In the genomic region with DNA sequence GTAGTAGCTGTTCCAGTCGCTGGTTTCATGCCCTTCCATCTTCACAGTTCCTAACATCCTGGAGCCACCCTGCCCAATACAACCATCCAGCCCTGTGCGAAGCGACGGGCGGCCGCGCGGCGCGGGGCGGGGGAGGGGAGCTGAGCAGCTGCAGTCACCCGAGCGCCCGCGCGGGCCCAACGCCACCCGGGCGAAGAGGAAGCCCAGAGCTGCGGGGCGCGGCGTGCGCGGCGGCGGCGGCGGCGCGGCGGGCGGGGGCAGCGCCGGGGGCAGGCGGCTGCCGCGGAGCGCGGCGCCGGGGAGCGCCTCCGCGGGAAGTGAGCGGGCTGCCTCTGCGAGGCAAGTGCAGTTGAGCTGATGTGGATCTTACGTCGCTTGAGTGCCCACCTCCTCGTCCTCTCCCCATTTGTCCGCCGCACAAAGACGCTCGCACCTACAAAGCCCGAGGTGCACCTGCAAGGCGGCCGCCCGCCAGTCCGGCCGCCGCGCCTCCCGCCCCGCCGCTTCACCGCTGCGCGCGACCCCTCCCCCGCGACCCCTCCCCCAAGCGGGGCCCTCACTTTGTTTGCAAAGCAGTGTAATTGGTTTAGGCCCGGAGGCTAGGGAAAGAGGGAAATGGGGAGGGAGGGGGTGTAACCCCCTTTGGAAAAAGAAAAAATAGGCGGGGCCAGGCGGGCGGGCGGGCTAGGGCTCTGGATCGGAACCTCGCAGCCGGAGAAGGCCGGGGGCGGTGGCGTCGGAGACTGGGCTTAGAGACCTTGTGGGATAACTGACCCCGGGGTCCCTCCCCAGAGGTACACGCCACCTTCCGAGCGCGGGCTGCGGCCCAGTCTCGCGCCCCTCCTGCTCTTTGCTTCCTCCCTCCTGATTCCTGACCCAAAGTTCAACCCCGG, we compare ENCODE assay signal across 9 cellular contexts. TPM values are rescaled to one million over a fixed set of nuclear protein-coding genes. Genes with fewer than 3 reads are reported as not detected.
A peak's percentile ranks its signal among the peaks of the same experiment; 100 is the strongest.
DNase-seq lines count a peak whose midpoint lies in the region; ATAC-seq, FAIRE-seq and TF ChIP-seq lines count a peak whose summit lies in the region.
"Had no signal": no experiment of that assay in that cellular context is flagged by ENCODE, and none has a peak within 500 bp of the region (broad histone marks: within the 10 kb centered on the region; RNA-seq: fewer than 3 reads in every experiment).

A gene (minus strand): TSS at position 334 of the 893 bp plus-strand sequence. CDS start 277 bp downstream, at position 57.
A gene with protein sequence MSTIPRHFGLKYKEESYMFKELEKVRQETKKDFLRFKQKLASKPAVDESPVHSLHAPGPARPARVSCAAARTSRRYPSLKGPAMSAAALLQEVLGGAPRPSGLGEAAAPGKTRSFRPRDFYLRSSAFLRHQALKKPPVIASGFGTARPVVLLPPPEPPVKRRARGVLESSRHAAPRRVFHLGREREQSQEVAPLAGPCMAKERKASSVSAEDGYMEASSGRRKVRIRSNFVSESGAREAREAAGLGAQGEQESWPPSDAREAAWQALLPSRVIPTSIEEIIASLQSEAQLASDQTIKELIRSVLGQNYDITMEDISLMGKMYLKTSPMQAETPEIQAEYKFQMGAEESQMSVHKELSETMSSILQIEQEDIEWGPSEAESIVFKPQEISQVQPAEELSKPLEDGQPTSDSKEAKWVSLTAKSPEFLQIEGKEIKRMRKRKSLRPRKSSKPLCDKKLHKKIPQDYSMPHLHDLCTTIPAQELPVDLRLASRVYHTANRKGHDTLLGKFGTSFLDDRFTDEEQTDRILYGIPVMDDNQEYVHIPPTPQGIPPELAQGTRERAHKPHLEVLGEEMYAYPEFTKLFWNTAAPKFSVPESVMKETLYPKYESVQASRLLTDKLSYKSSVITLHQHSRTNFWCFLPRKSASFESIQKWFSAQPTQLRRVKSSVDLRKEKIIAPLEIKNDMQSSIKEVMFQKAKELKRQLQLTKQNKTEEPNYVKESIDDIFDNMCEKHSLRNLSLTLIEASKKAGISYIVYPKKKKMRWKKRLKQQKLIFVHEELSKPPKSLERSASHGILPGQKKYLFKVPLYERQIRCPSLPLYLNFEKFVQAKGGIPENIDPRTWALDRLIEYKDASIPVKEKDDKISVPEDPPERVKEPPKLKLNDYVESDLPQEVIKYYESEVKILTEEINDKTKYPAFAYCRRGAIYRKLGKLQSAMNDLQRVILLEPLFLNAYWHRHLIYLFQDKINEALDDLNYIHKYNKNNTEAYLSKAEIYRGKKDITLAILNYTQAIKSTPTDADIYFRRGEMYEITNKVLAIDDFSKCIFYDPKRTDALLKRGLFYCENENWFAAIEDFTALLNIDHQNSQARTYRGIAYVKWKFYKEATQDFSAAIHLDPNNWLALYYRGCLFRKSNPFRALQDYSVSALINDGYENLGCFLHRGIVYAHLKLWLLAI (N-terminal part only) (plus strand): TSS at position 714 of the 893 bp plus-strand sequence. CDS start 26,436 bp downstream, outside the sequence.

- H3K27ac ChIP-seq in keratinocyte (ENCODE audit: control insufficient read depth, insufficient read depth, low read length) (peak within 1 kb of the TSS; percentile 22), subcutaneous abdominal adipose tissue (ENCODE audit: low read depth, low read length) (no peak within 1 kb of the TSS)

- ATAC-seq in HG03442 (IDR thresholded peaks at IDR 0.05; ENCODE audit: unreplicated experiment): no peak

- peaks cover 33% of the 10 kb centered on the region for H3K4me1 ChIP-seq in HAP-1
- peaks cover 12% of the 10 kb centered on the region for H3K4me1 ChIP-seq in keratinocyte (ENCODE audit: control insufficient read depth, extremely low read depth, insufficient read depth, low read length)
- H3K4me1 ChIP-seq in subcutaneous abdominal adipose tissue (ENCODE audit: control insufficient read depth in 5 of 5, insufficient read depth in 5 of 5, low read length in 5 of 5): peaks cover 2 to 54% (median 47%) of the 10 kb centered on the region in 5 donors

- peak within 1 kb of the TSS; percentile 91 for H3K4me2 ChIP-seq in keratinocyte (ENCODE audit: control insufficient read depth, extremely low read depth, insufficient read depth, low read depth, low read length)

- peak within 1 kb of the TSS; percentile 61 for H3K4me3 ChIP-seq in HAP-1
- peak within 1 kb of the TSS; percentile 41 for H3K4me3 ChIP-seq in astrocyte of the cerebellum (ENCODE audit: low read depth, low read length)
- H3K4me3 ChIP-seq in keratinocyte (ENCODE audit: control insufficient read depth in 2 of 3, extremely low read depth in 1 of 3, insufficient read depth in 2 of 3, low read depth in 1 of 3, low read length in 3 of 3): peak within 1 kb of the TSS; percentile 37 to 75 (median 74)
- peak within 1 kb of the TSS; percentile 41 to 62 (median 59) for H3K4me3 ChIP-seq in subcutaneous abdominal adipose tissue (ENCODE audit: low read depth in 1 of 5, low read length in 5 of 5)

- no peak for FAIRE-seq in keratinocyte (lab: Jason Lieb, UNC)
- FAIRE-seq in urothelium cell line (lab: Jason Lieb, UNC): no peak
- FAIRE-seq: endometrium had no signal

- DNase-seq in ACHN: peak; percentile 63
- DNase-seq in HAP-1 (ENCODE audit: low spot score in 2 of 2): peak; percentile 69 to 88
- DNase-seq in NCI-H446 treated with DMSO at 0.1 percent for 48 hours (lab: John Stamatoyannopoulos, UW): peak; percentile 78
- no peak for DNase-seq in astrocyte of the cerebellum (ENCODE audit: low read depth)
- no peak for DNase-seq in keratinocyte (ENCODE audit: low read depth, low spot score)
- no peak for DNase-seq in urothelium cell line (ENCODE audit: low spot score)

- peak within 1 kb of the TSS; percentile 83 for H3K9ac ChIP-seq in keratinocyte (ENCODE audit: control insufficient read depth, extremely low read depth, insufficient read depth, low read length)
- peak within 1 kb of the TSS in 1 of 5 donors; percentile 56 for H3K9ac ChIP-seq in subcutaneous abdominal adipose tissue (ENCODE audit: low read length in 5 of 5)

- dilution Hi-C loops in keratinocyte (cut with MboI; ENCODE audit: extremely low pct_ligation_motif_present, low sequenced_read_pairs): no loop called here

- peak within 1 kb of the TSS; percentile 70 for H2AFZ ChIP-seq in keratinocyte (ENCODE audit: control insufficient read depth, low read length)

- in situ Hi-C loops in ACHN (cut with HindIII; ENCODE audit: low pct_ligation_motif_present, low pct_unique_long_range_greater_than_20kb, low sequenced_read_pairs) (no loop called here), HAP-1 (cut with MboI; ENCODE audit: low sequenced_read_pairs) (loop anchor here (5.0 kb wide), 1 partner anchor 272 kb away; no protein-coding TSS in a partner anchor), astrocyte of the cerebellum (cut with HindIII; ENCODE audit: low sequenced_read_pairs) (loop anchor here (5.0 kb wide), 1 partner anchor 348 kb away; no protein-coding TSS in a partner anchor)

- no peaks in the 10 kb centered on the region for H3K9me1 ChIP-seq in keratinocyte (ENCODE audit: control insufficient read depth, extremely low read depth, insufficient read depth, low read length)

- H4K20me1 ChIP-seq in keratinocyte (ENCODE audit: control insufficient read depth, extremely low read depth, insufficient read depth, low read length): no peaks in the 10 kb centered on the region

- no peak for TF ChIP-seq CTCF in astrocyte of the cerebellum (IDR thresholded peaks at IDR 0.05; ENCODE audit: low read depth, low read length, missing control alignments)
- no peak for TF ChIP-seq CTCF in keratinocyte (optimal IDR thresholded peaks at IDR 0.05 in 1 of 3, IDR thresholded peaks at IDR 0.05 in 1 of 3, conservative IDR thresholded peaks at IDR 0.05 in 1 of 3; ENCODE audit: extremely low read depth in 1 of 3, insufficient read depth in 2 of 3, low read length in 3 of 3)

- no peaks in the 10 kb centered on the region for H3K79me2 ChIP-seq in keratinocyte (ENCODE audit: control insufficient read depth, insufficient read depth, low read length)

- H3K9me3 ChIP-seq in HAP-1: no peaks in the 10 kb centered on the region
- H3K9me3 ChIP-seq in keratinocyte (ENCODE audit: control insufficient read depth, low read depth, low read length): no peaks in the 10 kb centered on the region
- no peaks in the 10 kb centered on the region for H3K9me3 ChIP-seq in subcutaneous abdominal adipose tissue (ENCODE audit: control insufficient read depth in 5 of 5, low read length in 5 of 5)

- peaks cover 20% of the 10 kb centered on the region for H3K36me3 ChIP-seq in HAP-1 (replicated peaks)
- H3K36me3 ChIP-seq in keratinocyte (ENCODE audit: control insufficient read depth in 2 of 2, extremely low read depth in 1 of 2, insufficient read depth in 2 of 2, low read length in 2 of 2): no peaks in the 10 kb centered on the region
- no peaks in the 10 kb centered on the region for H3K36me3 ChIP-seq in subcutaneous abdominal adipose tissue (ENCODE audit: control insufficient read depth in 5 of 5, insufficient read depth in 5 of 5, low read length in 5 of 5)

- no peaks in the 10 kb centered on the region for H3K27me3 ChIP-seq in HAP-1 (ENCODE audit: low read depth)
- peaks cover 73% of the 10 kb centered on the region for H3K27me3 ChIP-seq in keratinocyte (ENCODE audit: control insufficient read depth, extremely low read depth, insufficient read depth, low read length)
- peaks cover 60 to 84% (median 77%) of the 10 kb centered on the region in 5 donors for H3K27me3 ChIP-seq in subcutaneous abdominal adipose tissue (ENCODE audit: control insufficient read depth in 5 of 5, insufficient read depth in 4 of 5, low read length in 5 of 5)

RNA-seq across cellular contexts. Expression of the first gene that starts in this region (rescaled TPM):
- 0.09 to 0.85 TPM (median 0.45 TPM) in 3 replicates for polyA plus RNA-seq in keratinocyte
- polyA plus RNA-seq in keratinocyte (2011; ENCODE audit: low read depth): 0.77 TPM
- 0.27 and 0.36 TPM in 2 replicates for polyA plus RNA-seq in keratinocyte (2011; cell fraction: cytosol; rRNA removed)
- 2.0 and 2.4 TPM in 2 replicates for polyA plus RNA-seq in keratinocyte (2011; cell fraction: nucleus; rRNA removed)
- polyA plus RNA-seq in keratinocyte (2012; ENCODE audit: low replicate concordance): 0.14 and 0.41 TPM in 2 replicates
- polyA minus RNA-seq in keratinocyte: 0.39 to 0.83 TPM (median 0.46 TPM) in 3 replicates
- not detected for polyA minus RNA-seq in keratinocyte (2011; cell fraction: cytosol; rRNA and poly(A)+ RNA removed)
- polyA minus RNA-seq in keratinocyte (2011; cell fraction: nucleus; rRNA and poly(A)+ RNA removed): 2.4 and 3.1 TPM in 2 replicates

RNA-seq across cellular contexts. Expression of the second gene that starts in this region (rescaled TPM):
- not detected in 3 replicates for polyA plus RNA-seq in keratinocyte
- polyA plus RNA-seq in keratinocyte (2011; ENCODE audit: low read depth): not detected
- polyA plus RNA-seq in keratinocyte (2011; cell fraction: cytosol; rRNA removed): not detected in 2 replicates
- 0.01 and 0.32 TPM in 2 replicates for polyA plus RNA-seq in keratinocyte (2011; cell fraction: nucleus; rRNA removed)
- not detected in 2 replicates for polyA plus RNA-seq in keratinocyte (2012; ENCODE audit: low replicate concordance)
- not detected in 3 replicates for polyA minus RNA-seq in keratinocyte
- not detected for polyA minus RNA-seq in keratinocyte (2011; cell fraction: cytosol; rRNA and poly(A)+ RNA removed)
- not detected in 2 replicates for polyA minus RNA-seq in keratinocyte (2011; cell fraction: nucleus; rRNA and poly(A)+ RNA removed)

Comparison
In these comparisons a context has a peak if more than half of its experiments do, and no peak if none do; other contexts are left out.
1. DNase-seq: peak in ACHN (single experiment), HAP-1 (2 of 2) and NCI-H446 treated with DMSO at 0.1 percent for 48 hours (single experiment); none in astrocyte of the cerebellum (single experiment), keratinocyte (single experiment) and urothelium cell line (single experiment).
2. Peak in every context shown above with its lines, with median percentiles within 50 percentile points of each other: H3K4me3 ChIP-seq.